In genomic region chr5:1048162-1048721, GRCh38 we compare ENCODE assay signal across 17 cellular contexts. TPM values are rescaled to one million over a fixed set of nuclear protein-coding genes. Genes with fewer than 3 reads are reported as not detected.
"Had no signal": no experiment of that assay in that cellular context is flagged by ENCODE, and none has a peak within 500 bp of the region (broad histone marks: within the 10 kb centered on the region; RNA-seq: fewer than 3 reads in every experiment).

No MANE protein-coding gene starts in this region.

- H3K27ac ChIP-seq: esophagus muscularis mucosa, gastroesophageal sphincter, heart right ventricle, left ventricle myocardium inferior, parathyroid adenoma, tibial nerve, uterus had no signal

- H3K4me3 ChIP-seq: esophagus muscularis mucosa, gastroesophageal sphincter, heart right ventricle, left ventricle myocardium inferior, tibial nerve, uterus had no signal

- H3K4me3 Mint-ChIP-seq: stimulated activated naive B cell treated with anti-CD40 and anti-IgM and Interleukin-4, amounts not matched to agents 10 μg/mL and 1 μg/mL and 100 μg/mL, for 72 hours had no signal

- H3K36me3 ChIP-seq: uterus had no signal

- ATAC-seq: activated CD4-positive, CD25-positive, alpha-beta regulatory T cell treated with anti-CD3 and anti-CD28 coated beads, Interleukin-2, amount 50 U/mL, for 24 hours; gastroesophageal sphincter; heart right ventricle; sciatic nerve; stimulated activated naive B cell treated with anti-CD40 and anti-IgM and Interleukin-4, amounts not matched to agents 10 μg/mL and 1 μg/mL and 100 μg/mL, for 72 hours had no signal

- H3K27ac Mint-ChIP-seq: stimulated activated naive B cell treated with anti-CD40 and anti-IgM and Interleukin-4, amounts not matched to agents 10 μg/mL and 1 μg/mL and 100 μg/mL, for 72 hours had no signal

- DNase-seq: activated CD4-positive, alpha-beta T cell treated with anti-CD3 and anti-CD28 coated beads, Interleukin-2, amount 50 U/mL, for 1 hour; cerebellar nuclear complex; cortex of kidney; stimulated activated CD4-positive, alpha-beta T cell treated with anti-CD3 and anti-CD28 coated beads, Interleukin-4, amount 100 ng/mL, for 4 hours; stimulated activated naive B cell treated with anti-CD40 and anti-IgM and Interleukin-4, amounts not matched to agents 10 μg/mL and 1 μg/mL and 100 μg/mL, for 72 hours; substantia nigra; uterus had no signal

- H3K4me1 ChIP-seq: gastroesophageal sphincter, parathyroid adenoma, tibial nerve, uterus had no signal

- H3K27me3 ChIP-seq: esophagus muscularis mucosa, gastroesophageal sphincter, heart right ventricle, tibial nerve, uterus had no signal

- H3K9me3 ChIP-seq: esophagus muscularis mucosa, gastroesophageal sphincter, heart right ventricle, left ventricle myocardium inferior, tibial nerve, uterus had no signal

RNA-seq across cellular contexts. Expression of gene NKD2, which starts 39.6 kb away (rescaled TPM):
- total RNA-seq: endothelial cell of umbilical vein, mononuclear cell had no signal
